ENCODE assay signal across 8 cellular contexts in the genomic region with DNA sequence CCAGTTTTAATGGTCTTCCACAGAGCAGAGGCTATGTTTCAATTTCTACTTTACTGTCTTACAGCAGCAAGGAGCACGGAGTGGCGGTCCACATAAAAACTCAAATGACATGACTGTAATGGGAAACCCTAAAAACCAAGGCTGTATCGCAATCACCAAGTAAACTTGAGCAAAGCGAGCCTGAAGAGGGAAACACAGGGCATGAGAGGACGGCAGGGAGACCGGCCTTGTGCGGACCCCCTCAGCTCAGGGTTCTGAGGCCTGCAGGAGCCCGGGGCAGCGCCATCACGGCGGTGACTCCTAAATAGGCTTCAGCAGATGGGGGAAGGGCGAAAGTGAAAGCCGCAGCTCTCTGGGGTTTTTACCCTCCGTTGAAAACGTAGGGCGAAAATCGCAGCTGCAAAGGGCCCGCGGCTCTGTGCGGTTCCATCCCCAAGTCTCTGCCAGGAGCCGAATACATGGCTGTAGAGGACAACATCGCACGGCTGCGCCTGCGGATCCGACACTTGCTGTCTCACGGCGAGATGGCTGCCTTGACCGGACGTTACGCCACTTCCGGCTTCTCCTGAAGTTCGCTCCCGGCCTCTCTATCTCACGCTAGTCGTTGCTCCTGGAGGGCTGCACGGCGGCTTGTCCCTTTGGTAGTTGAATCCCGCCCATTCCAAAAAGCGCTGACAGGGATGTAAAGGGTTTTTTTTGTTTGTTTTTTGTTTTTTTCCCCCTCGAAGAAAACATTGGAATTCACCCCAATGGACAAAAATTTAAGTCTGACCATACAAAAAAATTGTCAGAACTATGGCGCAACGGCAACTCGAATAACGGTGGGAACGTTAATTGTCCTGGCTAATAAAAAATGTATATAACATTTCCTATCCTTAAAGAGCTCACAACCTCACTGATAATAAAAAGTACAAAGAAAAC. TPM values are rescaled to one million over a fixed set of nuclear protein-coding genes. Genes with fewer than 3 reads are reported as not detected.
DNase-seq lines count a peak whose midpoint lies in the region; ATAC-seq and TF ChIP-seq lines count a peak whose summit lies in the region.

A gene (minus strand): TSS at position 543 of the 921 bp plus-strand sequence. CDS start 65 bp downstream, at position 478.

- TF ChIP-seq POLR2A in esophagus muscularis mucosa (IDR thresholded peaks at IDR 0.05; ENCODE audit: low read depth) = peak; percentile 98

- H3K27ac ChIP-seq in Panc1 (ENCODE audit: low read length) (peak within 1 kb of the TSS; percentile 97), esophagus muscularis mucosa (replicated peaks in 1 of 4) (peak within 1 kb of the TSS; percentile 86 to 93 (median 91)), muscle layer of colon (ENCODE audit: low read depth, low read length) (peak within 1 kb of the TSS; percentile 89)

- H3K4me3 ChIP-seq in Panc1 (ENCODE audit: low read depth in 2 of 2, low read length in 2 of 2) = peak within 1 kb of the TSS; percentile 84 to 99
- peak within 1 kb of the TSS; percentile 82 to 92 (median 86) for H3K4me3 ChIP-seq in esophagus muscularis mucosa
- peak within 1 kb of the TSS; percentile 83 to 94 for H3K4me3 ChIP-seq in muscle layer of colon (ENCODE audit: low read depth in 1 of 2, low read length in 2 of 2)

- H3K4me1 Mint-ChIP-seq in activated T-cell treated with anti-CD3 and anti-CD28 coated beads, Interleukin-2, amount 50 U/mL, for 4 hours (ENCODE audit: low read depth) = peaks cover 45% of the 10 kb centered on the region

- ATAC-seq in GM21717 (IDR thresholded peaks at IDR 0.05; ENCODE audit: unreplicated experiment) (peak; percentile 63), Panc1 (peak; percentile 91)
- peak; percentile 58 to 61 for ATAC-seq in activated T-cell treated with anti-CD3 and anti-CD28 coated beads, Interleukin-2, amount 50 U/mL, for 4 hours

- POLR2A ChIA-PET in Panc1 (lab: Charles Lee) = interaction anchor here (0.5 to 0.7 kb wide), 3 partner anchors 115 to 358 kb away, joined by 3 to 4 read pairs (median 3); no protein-coding TSS in a partner anchor

- H3K27me3 Mint-ChIP-seq in activated T-cell treated with anti-CD3 and anti-CD28 coated beads, Interleukin-2, amount 50 U/mL, for 4 hours (ENCODE audit: low read depth) = no peaks in the 10 kb centered on the region

- CTCF ChIA-PET in Panc1 (lab: Charles Lee) = no interaction called here

- H3K9ac ChIP-seq in muscle layer of colon (ENCODE audit: low read length) = peak within 1 kb of the TSS; percentile 97

- peak; percentile 97 for DNase-seq in DMS53 (lab: John Stamatoyannopoulos, UW)
- DNase-seq in KBM-7 = peak; percentile 91
- DNase-seq in Panc1 (ENCODE audit: low read depth, low spot score) = peak; percentile 89
- peak; percentile 69 for DNase-seq in activated T-cell treated with anti-CD3 and anti-CD28 coated beads, Interleukin-2, amount 50 U/mL, for 4 hours
- peak; percentile 97 for DNase-seq in esophagus muscularis mucosa (ENCODE audit: extremely low spot score)
- peak; percentile 78 for DNase-seq in stimulated activated CD8-positive, alpha-beta memory T cell treated with anti-CD3 and anti-CD28 coated beads, Interleukin-7, amount 100 ng/mL, for 24 hours (ENCODE audit: low read depth)

- no peaks in the 10 kb centered on the region for H3K27me3 ChIP-seq in Panc1 (ENCODE audit: control insufficient read depth, insufficient read depth, low read length)
- no peaks in the 10 kb centered on the region for H3K27me3 ChIP-seq in esophagus muscularis mucosa
- no peaks in the 10 kb centered on the region for H3K27me3 ChIP-seq in muscle layer of colon (ENCODE audit: control insufficient read depth in 1 of 2, insufficient read depth in 2 of 2, low read length in 2 of 2)

- H3K4me3 Mint-ChIP-seq in activated T-cell treated with anti-CD3 and anti-CD28 coated beads, Interleukin-2, amount 50 U/mL, for 4 hours = no peak within 1 kb of the TSS

- H3K36me3 Mint-ChIP-seq in activated T-cell treated with anti-CD3 and anti-CD28 coated beads, Interleukin-2, amount 50 U/mL, for 4 hours (ENCODE audit: insufficient read depth) = peaks cover 23% of the 10 kb centered on the region

- H3K4me1 ChIP-seq in Panc1 (ENCODE audit: control insufficient read depth, insufficient read depth, low read length) = peaks cover 30% of the 10 kb centered on the region
- H3K4me1 ChIP-seq in esophagus muscularis mucosa = peaks cover 51 to 77% (median 61%) of the 10 kb centered on the region in 4 donors
- H3K4me1 ChIP-seq in muscle layer of colon (ENCODE audit: insufficient read depth, low read length) = peaks cover 37% of the 10 kb centered on the region

- intact Hi-C loops in Panc1 (cut with micrococcal nuclease; ENCODE audit: unreplicated experiment) = no loop called here
- intact Hi-C loops in esophagus muscularis mucosa (cut with DNase I) = loop anchor here (5.0 kb wide), 1 partner anchor 801 kb away; a partner anchor contains a TSS

- TF ChIP-seq CTCF in Panc1 (IDR thresholded peaks at IDR 0.05) (no peak), esophagus muscularis mucosa (IDR thresholded peaks at IDR 0.05) (no peak)

- TF ChIP-seq EP300 in esophagus muscularis mucosa (IDR thresholded peaks at IDR 0.05) = no peak

- in situ Hi-C loops in KBM-7 (cut with MboI; ENCODE audit: low pct_unique_long_range_greater_than_20kb, low sequenced_read_pairs) = no loop called here
- in situ Hi-C loops in Panc1 (cut with HindIII; ENCODE audit: low pct_unique_long_range_greater_than_20kb, low sequenced_read_pairs) = no loop called here

- H3K9me3 ChIP-seq in Panc1 (ENCODE audit: control insufficient read depth, insufficient read depth, low read depth, low read length) = no peaks in the 10 kb centered on the region
- no peaks in the 10 kb centered on the region for H3K9me3 ChIP-seq in esophagus muscularis mucosa
- H3K9me3 ChIP-seq in muscle layer of colon (ENCODE audit: low read length) = no peaks in the 10 kb centered on the region

- whole genome bisulfite sequencing in esophagus muscularis mucosa = under 1% methylated on average over 36 of the region's 46 CpGs

- BruUV-seq in Panc1 (replicated peaks; lab: Mats Ljungman, UMichigan) = no TSS peak

- H3K9me3 Mint-ChIP-seq in activated T-cell treated with anti-CD3 and anti-CD28 coated beads, Interleukin-2, amount 50 U/mL, for 4 hours = no peaks in the 10 kb centered on the region

- peaks cover 16% of the 10 kb centered on the region for H3K36me3 ChIP-seq in Panc1 (ENCODE audit: control insufficient read depth, insufficient read depth, low read length)
- H3K36me3 ChIP-seq in esophagus muscularis mucosa = peaks cover 7 to 34% (median 20%) of the 10 kb centered on the region in 4 donors
- H3K36me3 ChIP-seq in muscle layer of colon (ENCODE audit: insufficient read depth, low read length) = peaks cover 14% of the 10 kb centered on the region

RNA-seq across cellular contexts. Expression of the gene that starts here (rescaled TPM):
- total RNA-seq in Panc1 (2021; ENCODE audit: unreplicated experiment) = 305 TPM
- 378 TPM for polyA plus RNA-seq in Panc1 (2012; ENCODE audit: insufficient read length)
- total RNA-seq in activated T-cell treated with anti-CD3 and anti-CD28 coated beads, Interleukin-2, amount 50 U/mL, for 4 hours = 100 to 1,000 TPM; 362 to 424 (median 382) TPM
- total RNA-seq in esophagus muscularis mucosa = 100 to 1,000 TPM; 182 to 220 (median 211) TPM

Comparison
In these comparisons a context has a peak if more than half of its experiments do, and no peak if none do; other contexts are left out.
1. Peak in every context shown above with its lines: DNase-seq, ATAC-seq, H3K4me3 ChIP-seq and H3K27ac ChIP-seq.